In genomic region chr9:20436475-20437195, GRCh38 we compare ENCODE assay signal across 1 cellular context.
A peak's percentile ranks its signal among the peaks of the same experiment; 100 is the strongest.
TF ChIP-seq lines count a peak whose summit lies in the region.

No MANE protein-coding gene starts in this region.

TF ChIP-seq in H1, 55 proteins besides CTCF, POLR2A, EP300 and RAD21:
- TF ChIP-seq POU5F1 (IDR thresholded peaks at IDR 0.05; ENCODE audit: low read depth, low read length) (no peak), MAFK (IDR thresholded peaks at IDR 0.05; ENCODE audit: low read depth, low read length) (peak; percentile 40; the same call in 1 of the 2 replicates), YY1 (IDR thresholded peaks at IDR 0.05; ENCODE audit: low read depth, low read length) (no peak)
